ENCODE assay signal across 11 cellular contexts in the genomic region with DNA sequence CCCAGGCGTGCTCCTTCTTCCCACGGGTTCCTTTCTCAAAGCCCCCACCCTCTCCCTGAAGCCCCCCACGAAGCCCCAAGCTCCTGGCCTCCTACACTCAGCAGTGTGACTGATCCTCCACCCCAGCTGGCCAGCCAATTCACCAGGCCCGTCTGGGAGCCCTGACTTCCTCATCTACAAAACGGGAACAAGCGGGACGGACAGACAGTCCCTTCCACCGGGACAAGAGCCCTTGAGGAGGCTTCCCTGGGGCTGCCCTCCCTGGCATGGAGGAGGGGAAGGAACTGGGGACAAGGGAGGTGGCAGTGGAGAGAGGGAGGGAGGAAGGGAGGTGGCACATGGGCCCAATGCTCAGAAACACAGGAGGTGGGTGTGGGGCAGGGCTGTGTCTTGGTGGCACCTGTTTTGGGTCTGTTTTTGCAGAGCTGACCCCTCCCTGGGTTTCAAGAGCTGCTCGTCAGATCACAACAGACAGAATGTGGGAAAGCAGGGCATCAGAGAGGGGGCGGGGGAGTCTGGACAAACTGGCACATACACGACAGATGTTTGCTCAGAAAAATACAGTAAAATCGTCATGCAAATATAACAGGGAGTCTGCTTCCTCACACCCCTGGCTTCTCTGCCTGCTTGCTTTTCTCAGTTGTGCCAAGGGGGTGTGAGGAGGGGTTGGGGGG. TPM values are rescaled to one million over a fixed set of nuclear protein-coding genes. Genes with fewer than 3 reads are reported as not detected.
DNase-seq lines count a peak whose midpoint lies in the region; ATAC-seq and TF ChIP-seq lines count a peak whose summit lies in the region.
"Had no signal": no experiment of that assay in that cellular context is flagged by ENCODE, and none has a peak within 500 bp of the region (broad histone marks: within the 10 kb centered on the region; RNA-seq: fewer than 3 reads in every experiment).

No MANE protein-coding gene starts in this region.

- H3K4me3 Mint-ChIP-seq in Caco-2 (ENCODE audit: unreplicated experiment), result no peak overlapping the region
- no peak overlapping the region for H3K4me3 Mint-ChIP-seq in Calu3 (ENCODE audit: low read depth, unreplicated experiment)
- H3K4me3 Mint-ChIP-seq: activated T-helper 17 cell treated with anti-CD3 and anti-CD28 coated beads, Interleukin-2, amount 50 U/mL, for 72 hours had no signal

- POLR2A ChIA-PET in IMR-90 (lab: Charles Lee; ENCODE audit: unreplicated experiment) (no interaction called here), Caco-2 (lab: Charles Lee) (no interaction called here)

- H3K27ac Mint-ChIP-seq in Caco-2 (ENCODE audit: unreplicated experiment), result no peak overlapping the region
- no peak overlapping the region for H3K27ac Mint-ChIP-seq in Calu3 (ENCODE audit: unreplicated experiment)
- H3K27ac Mint-ChIP-seq: activated T-helper 17 cell treated with anti-CD3 and anti-CD28 coated beads, Interleukin-2, amount 50 U/mL, for 72 hours had no signal

- H3K36me3 ChIP-seq in IMR-90 (ENCODE audit: control insufficient read depth, insufficient read depth, low read length) (peaks cover 6% of the 10 kb centered on the region; the same call in 1 of the 2 replicates), spleen (no peaks in the 10 kb centered on the region), Caco-2 (ENCODE audit: control insufficient read depth, insufficient read depth, low read length) (no peaks in the 10 kb centered on the region)

- H3K4me1 ChIP-seq in IMR-90 (ENCODE audit: control insufficient read depth, insufficient read depth, low read length) (no peaks in the 10 kb centered on the region), spleen (peaks cover 0 to 28% (median 7%) of the 10 kb centered on the region in 6 donors), Caco-2 (no peaks in the 10 kb centered on the region)

- ATAC-seq in IMR-90 (ENCODE audit: low read depth) (no peak), Right ventricle myocardium superior (ENCODE audit: poor library complexity) (peak; percentile 55)
- ATAC-seq: activated T-helper 17 cell treated with anti-CD3 and anti-CD28 coated beads, Interleukin-2, amount 50 U/mL, for 72 hours had no signal

- TF ChIP-seq POLR2A in IMR-90 (IDR thresholded peaks at IDR 0.05; ENCODE audit: low read depth, low read length) (no peak), spleen (IDR thresholded peaks at IDR 0.05) (no peak)

- H3K27me3 ChIP-seq in IMR-90 (ENCODE audit: control insufficient read depth, insufficient read depth, low read length) (no peaks in the 10 kb centered on the region), spleen (replicated peaks in 1 of 7) (peaks cover 0 to 47% (median 28%) of the 10 kb centered on the region in 7 donors), Caco-2 (replicated peaks; ENCODE audit: control insufficient read depth, insufficient read depth, low read length) (no peaks in the 10 kb centered on the region)

- BruUV-seq in IMR-90 (replicated peaks; lab: Mats Ljungman, UMichigan) (no TSS peak), Caco-2 (replicated peaks; lab: Mats Ljungman, UMichigan) (no TSS peak), Calu3 (replicated peaks; lab: Mats Ljungman, UMichigan) (no TSS peak)

- no peak overlapping the region for H3K9ac ChIP-seq in IMR-90 (ENCODE audit: low read depth, low read length)

- no peak overlapping the region for H3K14ac ChIP-seq in IMR-90 (replicated peaks; ENCODE audit: low read depth, low read length)

- H3K9me3 ChIP-seq in IMR-90 (ENCODE audit: control insufficient read depth, insufficient read depth, low read length) (no peaks in the 10 kb centered on the region), spleen (no peaks in the 10 kb centered on the region), Caco-2 (no peaks in the 10 kb centered on the region)

- H3K4ac ChIP-seq in IMR-90 (ENCODE audit: low read depth, low read length), result no peak overlapping the region

- H3K4me3 ChIP-seq in IMR-90 (ENCODE audit: insufficient read depth, low read depth, low read length), result no peak overlapping the region
- no peak overlapping the region for H3K4me3 ChIP-seq in spleen
- no peak overlapping the region for H3K4me3 ChIP-seq in Caco-2 (ENCODE audit: low read depth, low read length)
- H3K4me3 ChIP-seq: skin epidermis had no signal

- H3K9me1 ChIP-seq in IMR-90 (ENCODE audit: insufficient read depth, low read length), result no peaks in the 10 kb centered on the region

- WGBS in IMR-90 (ENCODE audit: extremely low coverage in 2 of 2, insufficient read length in 1 of 2), 2 experiments, result no CpG with 5 or more reads among the region's 12 CpGs
- 27 to 41% (median 35%) methylated on average over 12 of the region's 12 CpGs for WGBS in spleen, 5 donors

- H2BK20ac ChIP-seq in IMR-90 (ENCODE audit: low read depth, low read length), result no peak overlapping the region

- TF ChIP-seq CTCF in IMR-90 (conservative IDR thresholded peaks at IDR 0.05; ENCODE audit: low read depth, low read length) (no peak), spleen (IDR thresholded peaks at IDR 0.05 in 8 of 11, conservative IDR thresholded peaks at IDR 0.05 in 3 of 11) (no peak), Caco-2 (IDR thresholded peaks at IDR 0.05; ENCODE audit: insufficient read depth in 1 of 2, low read depth in 1 of 2, low read length in 1 of 2, severe bottlenecking in 1 of 2, unreplicated experiment in 1 of 2) (no peak), Calu3 (IDR thresholded peaks at IDR 0.05; ENCODE audit: unreplicated experiment) (no peak)

- no peak overlapping the region for H4K8ac ChIP-seq in IMR-90 (ENCODE audit: low read depth in 2 of 2, low read length in 2 of 2)

- no peak for TF ChIP-seq RAD21 in IMR-90 (IDR thresholded peaks at IDR 0.05; ENCODE audit: low read length)

- no peak overlapping the region for H4K5ac ChIP-seq in IMR-90 (ENCODE audit: low read depth, low read length)

- no peaks in the 10 kb centered on the region for H3K27me3 Mint-ChIP-seq in Caco-2 (ENCODE audit: insufficient read depth, unreplicated experiment)
- H3K27me3 Mint-ChIP-seq in Calu3 (ENCODE audit: unreplicated experiment), result no peaks in the 10 kb centered on the region

- in situ Hi-C loops in IMR-90 (cut with MboI; ENCODE audit: low sequenced_read_pairs), result no loop called here

- no peak overlapping the region for H3K23ac ChIP-seq in IMR-90 (ENCODE audit: low read depth, low read length)

- no peaks in the 10 kb centered on the region for H3K4me1 Mint-ChIP-seq in Caco-2 (ENCODE audit: low read depth, unreplicated experiment)
- no peaks in the 10 kb centered on the region for H3K4me1 Mint-ChIP-seq in Calu3 (ENCODE audit: low read depth, unreplicated experiment)
- H3K4me1 Mint-ChIP-seq: activated T-helper 17 cell treated with anti-CD3 and anti-CD28 coated beads, Interleukin-2, amount 50 U/mL, for 72 hours had no signal

- H3K27ac ChIP-seq in IMR-90 (ENCODE audit: insufficient read depth, low read length) (no peak overlapping the region), spleen (peak overlapping the region in 2 of 8 donors; percentile 18 to 49)
- H3K27ac ChIP-seq: epithelial cell of prostate, skin epidermis had no signal

- CTCF ChIA-PET in IMR-90 (lab: Yijun Ruan, JAX), result no interaction called here
- CTCF ChIA-PET in Caco-2 (lab: Charles Lee), result no interaction called here
- CTCF ChIA-PET in Calu3 (lab: Charles Lee), result interaction anchor here (1.1 kb wide), 1 partner anchor 33 kb away, joined by 4 read pairs; no protein-coding TSS in a partner anchor

- intact Hi-C loops in IMR-90 (cut with micrococcal nuclease), result no loop called here
- intact Hi-C loops in Right ventricle myocardium superior (cut with DNase I), result no loop called here
- intact Hi-C loops in spleen (cut with DNase I; ENCODE audit: low total_unique reads), result no loop called here
- intact Hi-C loops in Caco-2 (cut with micrococcal nuclease; ENCODE audit: unreplicated experiment), result no loop called here
- intact Hi-C loops in Calu3 (cut with micrococcal nuclease; ENCODE audit: unreplicated experiment), result no loop called here

- dilution Hi-C loops in IMR-90 (cut with HindIII; ENCODE audit: low sequenced_read_pairs, unreplicated experiment), result no loop called here

- H3K18ac ChIP-seq in IMR-90 (ENCODE audit: low read depth, low read length), result no peak overlapping the region

- H3K9me3 Mint-ChIP-seq in Caco-2 (ENCODE audit: unreplicated experiment) (no peaks in the 10 kb centered on the region), Calu3 (ENCODE audit: low read depth, unreplicated experiment) (no peaks in the 10 kb centered on the region)
- H3K9me3 Mint-ChIP-seq: activated T-helper 17 cell treated with anti-CD3 and anti-CD28 coated beads, Interleukin-2, amount 50 U/mL, for 72 hours had no signal

- no peak overlapping the region for H2BK5ac ChIP-seq in IMR-90 (ENCODE audit: low read depth, low read length, poor library complexity, severe bottlenecking)

- H3K4me2 ChIP-seq in IMR-90 (ENCODE audit: low read depth, low read length), result no peak overlapping the region

- no peak for DNase-seq in IMR-90
- DNase-seq in NOMO-1 treated with DMSO at 0.1 percent for 48 hours (lab: John Stamatoyannopoulos, UW; ENCODE audit: unreplicated experiment), result peak; percentile 37
- DNase-seq in Right ventricle myocardium superior, result peak; percentile 72
- DNase-seq in spleen, result peak; percentile 81
- no peak for DNase-seq in HK-2 (ENCODE audit: unreplicated experiment)
- DNase-seq in Caco-2, result no peak
- DNase-seq in Calu3, result no peak
- DNase-seq: NCI-H2029 had no signal

- H3K79me1 ChIP-seq in IMR-90 (ENCODE audit: low read depth in 1 of 2, low read length in 2 of 2), result no peaks in the 10 kb centered on the region

- no peaks in the 10 kb centered on the region for H4K20me1 ChIP-seq in IMR-90 (ENCODE audit: insufficient read depth, low read length)

- H2AK9ac ChIP-seq in IMR-90 (replicated peaks; ENCODE audit: low read depth, low read length, poor library complexity), result peak overlapping the region; percentile 37

- no peak overlapping the region for H2AFZ ChIP-seq in IMR-90 (replicated peaks; ENCODE audit: low read length, poor library complexity)

- peaks cover 4% of the 10 kb centered on the region for H3K36me3 Mint-ChIP-seq in Caco-2 (ENCODE audit: insufficient read depth, unreplicated experiment)
- H3K36me3 Mint-ChIP-seq in Calu3 (ENCODE audit: insufficient read depth, unreplicated experiment), result no peaks in the 10 kb centered on the region

- H2AK5ac ChIP-seq in IMR-90 (ENCODE audit: low read depth, low read length), result peak overlapping the region; percentile 59; the same call in 1 of the 2 replicates

- H4K91ac ChIP-seq in IMR-90 (ENCODE audit: insufficient read depth, low read depth, low read length), result no peak overlapping the region

- no peak overlapping the region for H2BK15ac ChIP-seq in IMR-90 (ENCODE audit: low read depth, low read length)

- H3K56ac ChIP-seq in IMR-90 (ENCODE audit: extremely low read depth, insufficient read depth, low read length), result no peak overlapping the region

- no peak overlapping the region for H2BK120ac ChIP-seq in IMR-90 (ENCODE audit: low read depth, low read length)

TF ChIP-seq in IMR-90, 13 proteins besides CTCF, POLR2A, EP300 and RAD21 (continues in another document):
- TF ChIP-seq MAZ (IDR thresholded peaks at IDR 0.05; ENCODE audit: borderline replicate concordance, low read depth, low read length), result no peak

RNA-seq across cellular contexts. Expression of a gene that starts 56.8 kb away (rescaled TPM):
- 0.72 and 0.83 TPM in 2 replicates for total RNA-seq in IMR-90 (2012; rRNA removed)
- 5.0 and 6.3 TPM in 2 replicates for polyA plus RNA-seq in IMR-90 (2012; rRNA removed)
- 2.2 and 4.8 TPM in 2 replicates for polyA plus RNA-seq in IMR-90 (2012; cell fraction: cytosol; rRNA removed)
- 13.5 and 26.9 TPM in 2 replicates for polyA plus RNA-seq in IMR-90 (2012; cell fraction: nucleus; rRNA removed; ENCODE audit: low replicate concordance)
- 0.19 TPM for total RNA-seq in Right ventricle myocardium superior
- total RNA-seq in spleen, result under 1 TPM in 6 of 7 donors, not detected in 1; 0.05 to 0.19 (median 0.10) TPM
- polyA plus RNA-seq in spleen, result under 1 TPM; 0.02 to 0.10 (median 0.02) TPM
- 4.0 and 4.6 TPM in 2 replicates for total RNA-seq in Caco-2 (2022)
- total RNA-seq in Calu3 (2022), result 1.5 and 2.8 TPM in 2 replicates

Comparison
In these comparisons a context has a peak if more than half of its experiments do, and no peak if none do; other contexts are left out.
1. DNase-seq: peak in NOMO-1 treated with DMSO at 0.1 percent for 48 hours (single experiment), Right ventricle myocardium superior (single experiment) and spleen (single experiment); none in IMR-90 (single experiment), HK-2 (single experiment), Caco-2 (0 of 2) and Calu3 (single experiment).